In genomic region chr15:62431806-62432205, GRCh38 we compare ENCODE assay signal across 17 cellular contexts.
"Had no signal": no experiment of that assay in that cellular context is flagged by ENCODE, and none has a peak within 500 bp of the region (broad histone marks: within the 10 kb centered on the region; RNA-seq: fewer than 3 reads in every experiment).

No MANE protein-coding gene starts in this region.

- ATAC-seq: activated T-cell treated with anti-CD3 and anti-CD28 coated beads, Interleukin-2, amount 50 U/mL, for 72 hours; foreskin keratinocyte; natural killer cell had no signal

- H3K4me1 ChIP-seq: foreskin keratinocyte, upper lobe of right lung had no signal

- H3K4me3 ChIP-seq: left ventricle myocardium inferior, skin epidermis, upper lobe of right lung had no signal

- DNase-seq: activated CD4-positive, alpha-beta T cell treated with anti-CD3 and anti-CD28 coated beads for 4 hours; activated CD4-positive, alpha-beta T cell treated with anti-CD3 and anti-CD28 coated beads, Interleukin-2, amount 50 U/mL, for 48 hours; activated CD4-positive, CD25-positive, alpha-beta regulatory T cell; activated effector memory CD4-positive, alpha-beta T cell treated with Interleukin-2 at 50 U/mL for 16 hours; activated naive CD4-positive, alpha-beta T cell treated with anti-CD3 and anti-CD28 coated beads, Interleukin-2, amount 10 ng/mL, durations not matched to agents 7 days and 5 days; activated T-cell treated with anti-CD3 and anti-CD28 coated beads, Interleukin-2, amount 50 U/mL, for 72 hours; amygdala; effector CD4-positive, alpha-beta T cell; erythroblast; foreskin keratinocyte; glutamatergic neuron; hypothalamus; left ventricle myocardium inferior; natural killer cell; stimulated activated CD4-positive, alpha-beta T cell treated with anti-CD3 and anti-CD28 coated beads, Interleukin-1b, Interleukin-23, amount 100 ng/mL, for 48 hours; upper lobe of right lung had no signal

- H3K27ac ChIP-seq: foreskin keratinocyte, skin epidermis, upper lobe of right lung had no signal

- H3K27me3 ChIP-seq: foreskin keratinocyte, upper lobe of right lung had no signal

- H3K36me3 ChIP-seq: left ventricle myocardium inferior, upper lobe of right lung had no signal

- H3K9me3 ChIP-seq: left ventricle myocardium inferior, upper lobe of right lung had no signal
